In the genomic region with DNA sequence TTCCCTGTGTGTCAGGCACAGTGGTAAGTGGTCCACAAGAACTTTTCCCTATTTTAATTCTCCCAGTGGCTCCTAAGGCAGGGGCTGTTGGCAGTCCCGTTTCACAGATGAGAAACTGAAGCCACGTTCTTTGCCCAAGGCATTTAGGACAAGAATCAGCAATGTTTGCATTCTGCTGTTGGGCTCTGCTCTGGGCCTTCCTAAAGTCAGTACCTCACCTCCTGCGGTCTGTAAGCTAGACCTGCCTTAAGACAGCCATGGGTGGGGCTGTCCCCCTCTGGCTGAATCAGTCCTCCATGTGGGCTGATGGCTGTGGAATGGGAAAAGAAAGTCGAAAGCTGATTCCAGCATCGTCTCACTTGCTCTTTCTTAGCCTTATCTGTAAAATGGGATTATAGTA, we compare ENCODE assay signal across 2 cellular contexts.
TF ChIP-seq lines count a peak whose summit lies in the region.

No MANE protein-coding gene starts in this region.

TF ChIP-seq in HCT116, 20 proteins besides CTCF, POLR2A, EP300 and RAD21:
- TF ChIP-seq ZBTB33 (IDR thresholded peaks at IDR 0.05; ENCODE audit: extremely low read depth, insufficient replicate concordance, low read length) (no peak), ZFX (IDR thresholded peaks at IDR 0.05) (0 out of 2 replicates have a peak, but pooled peaks have one; percentile 10), ZNF274 (IDR thresholded peaks at IDR 0.05; ENCODE audit: low read depth, low read length) (no peak), POLR2AphosphoS5 (IDR thresholded peaks at IDR 0.05; ENCODE audit: low read depth, low read length) (no peak), ATF3 (IDR thresholded peaks at IDR 0.05) (no peak)

TF ChIP-seq in H1, 55 proteins besides CTCF, POLR2A, EP300 and RAD21:
- no peak for TF ChIP-seq SIRT6 (IDR thresholded peaks at IDR 0.05; ENCODE audit: low read length)
- no peak for TF ChIP-seq SIN3A (conservative IDR thresholded peaks at IDR 0.05 in 1 of 2, IDR thresholded peaks at IDR 0.05 in 1 of 2; ENCODE audit: low read depth in 1 of 2, low read length in 2 of 2)
